21 cellular contexts compared by ENCODE assay signal in genomic region chr18:54641734-54642133, GRCh38. TPM values are rescaled to one million over a fixed set of nuclear protein-coding genes. Genes with fewer than 3 reads are reported as not detected.
DNase-seq lines count a peak whose midpoint lies in the region; ATAC-seq, FAIRE-seq and TF ChIP-seq lines count a peak whose summit lies in the region.
"Had no signal": no experiment of that assay in that cellular context is flagged by ENCODE, and none has a peak within 500 bp of the region (broad histone marks: within the 10 kb centered on the region; RNA-seq: fewer than 3 reads in every experiment).

No MANE protein-coding gene starts in this region.

- TF ChIP-seq CTCF in mammary epithelial cell (conservative IDR thresholded peaks at IDR 0.05 in 1 of 2, IDR thresholded peaks at IDR 0.05 in 1 of 2; ENCODE audit: extremely low read depth in 1 of 2, insufficient read depth in 1 of 2, low read depth in 1 of 2, low read length in 2 of 2): no peak
- TF ChIP-seq CTCF in epithelial cell of esophagus (IDR thresholded peaks at IDR 0.05; ENCODE audit: insufficient read depth, low read depth, low read length, missing control alignments): no peak

- no peaks in the 10 kb centered on the region for H3K36me3 Mint-ChIP-seq in activated naive CD8-positive, alpha-beta T cell treated with anti-CD3 and anti-CD28 coated beads, Interleukin-2, amount 50 U/mL, for 24 hours (ENCODE audit: low read depth)
- peaks cover 2% of the 10 kb centered on the region for H3K36me3 Mint-ChIP-seq in activated naive CD8-positive, alpha-beta T cell treated with anti-CD3 and anti-CD28 coated beads for 36 hours
- H3K36me3 Mint-ChIP-seq: CD4-positive, CD25-positive, alpha-beta regulatory T cell; CD8-positive, alpha-beta memory T cell had no signal

- no peak overlapping the region for H3K27ac ChIP-seq in mammary epithelial cell (ENCODE audit: insufficient read depth, low read depth, low read length)

- H3K79me2 ChIP-seq in mammary epithelial cell (ENCODE audit: insufficient read depth, low read length): no peaks in the 10 kb centered on the region

- H3K9me3 Mint-ChIP-seq in activated naive CD8-positive, alpha-beta T cell treated with anti-CD3 and anti-CD28 coated beads, Interleukin-2, amount 50 U/mL, for 24 hours: no peaks in the 10 kb centered on the region
- no peaks in the 10 kb centered on the region for H3K9me3 Mint-ChIP-seq in activated naive CD8-positive, alpha-beta T cell treated with anti-CD3 and anti-CD28 coated beads for 36 hours
- H3K9me3 Mint-ChIP-seq: CD8-positive, alpha-beta memory T cell; GM23338 had no signal

- dilution Hi-C loops in mammary epithelial cell (cut with HindIII; ENCODE audit: low sequenced_read_pairs): no loop called here

- no peak for FAIRE-seq in GM19239 (lab: Jason Lieb, UNC)
- FAIRE-seq: A204.1, G401.6, GM12891, H54 had no signal

- no peak overlapping the region for H3K9ac ChIP-seq in mammary epithelial cell (ENCODE audit: insufficient read depth, low read length)

- peaks cover 7% of the 10 kb centered on the region for H3K27me3 Mint-ChIP-seq in activated naive CD8-positive, alpha-beta T cell treated with anti-CD3 and anti-CD28 coated beads, Interleukin-2, amount 50 U/mL, for 24 hours
- peaks cover 15% of the 10 kb centered on the region for H3K27me3 Mint-ChIP-seq in activated naive CD8-positive, alpha-beta T cell treated with anti-CD3 and anti-CD28 coated beads for 36 hours
- H3K27me3 Mint-ChIP-seq: CD4-positive, CD25-positive, alpha-beta regulatory T cell had no signal

- no TSS peak for BruUV-seq in mammary epithelial cell (replicated peaks; lab: Mats Ljungman, UMichigan)

- ATAC-seq in activated naive CD8-positive, alpha-beta T cell treated with anti-CD3 and anti-CD28 coated beads, Interleukin-2, amount 50 U/mL, for 24 hours: peak; percentile 40
- ATAC-seq: GM23338 had no signal

- no peaks in the 10 kb centered on the region for H3K9me3 ChIP-seq in mammary epithelial cell (replicated peaks; ENCODE audit: insufficient read depth, low read length)
- H3K9me3 ChIP-seq: BE2C had no signal

- H3K4me3 ChIP-seq in mammary epithelial cell (replicated peaks in 1 of 3; ENCODE audit: insufficient read depth in 1 of 3, low read depth in 2 of 3, low read length in 3 of 3) (no peak overlapping the region), epithelial cell of esophagus (ENCODE audit: low read length) (no peak overlapping the region)
- H3K4me3 ChIP-seq: GM23338 had no signal

- no peaks in the 10 kb centered on the region for H3K36me3 ChIP-seq in mammary epithelial cell (ENCODE audit: insufficient read depth, low read length)
- H3K36me3 ChIP-seq: BE2C had no signal

- peaks cover 4% of the 10 kb centered on the region for H3K4me1 Mint-ChIP-seq in activated naive CD8-positive, alpha-beta T cell treated with anti-CD3 and anti-CD28 coated beads, Interleukin-2, amount 50 U/mL, for 24 hours
- peaks cover 3% of the 10 kb centered on the region for H3K4me1 Mint-ChIP-seq in activated naive CD8-positive, alpha-beta T cell treated with anti-CD3 and anti-CD28 coated beads for 36 hours
- H3K4me1 Mint-ChIP-seq: CD4-positive, CD25-positive, alpha-beta regulatory T cell; CD8-positive, alpha-beta memory T cell; GM23338 had no signal

- no peak overlapping the region for H3K27ac Mint-ChIP-seq in activated naive CD8-positive, alpha-beta T cell treated with anti-CD3 and anti-CD28 coated beads, Interleukin-2, amount 50 U/mL, for 24 hours
- H3K27ac Mint-ChIP-seq in activated naive CD8-positive, alpha-beta T cell treated with anti-CD3 and anti-CD28 coated beads for 36 hours: no peak overlapping the region
- H3K27ac Mint-ChIP-seq: CD4-positive, CD25-positive, alpha-beta regulatory T cell; CD8-positive, alpha-beta memory T cell; GM23338 had no signal

- no peak overlapping the region for H3K4me2 ChIP-seq in mammary epithelial cell (ENCODE audit: insufficient read depth, low read depth, low read length)
- H3K4me2 ChIP-seq: GM23338 had no signal

- H3K4me3 Mint-ChIP-seq in activated naive CD8-positive, alpha-beta T cell treated with anti-CD3 and anti-CD28 coated beads, Interleukin-2, amount 50 U/mL, for 24 hours: no peak overlapping the region
- H3K4me3 Mint-ChIP-seq in activated naive CD8-positive, alpha-beta T cell treated with anti-CD3 and anti-CD28 coated beads for 36 hours: no peak overlapping the region
- H3K4me3 Mint-ChIP-seq: CD4-positive, CD25-positive, alpha-beta regulatory T cell; CD8-positive, alpha-beta memory T cell; GM23338 had no signal

- 20% methylated on average over 1 of the region's 1 CpG for WGBS in mammary epithelial cell (ENCODE audit: low coverage, missing lambda C conversion rate)

- H3K27me3 ChIP-seq in mammary epithelial cell (ENCODE audit: insufficient read depth, low read length): peaks cover 12% of the 10 kb centered on the region
- H3K27me3 ChIP-seq: BE2C had no signal

- H2AFZ ChIP-seq in mammary epithelial cell (ENCODE audit: low read depth, low read length): no peak overlapping the region
- H2AFZ ChIP-seq: GM23338 had no signal

- DNase-seq in activated naive CD8-positive, alpha-beta T cell treated with anti-CD3 and anti-CD28 coated beads, Interleukin-2, amount 50 U/mL, for 24 hours: no peak
- DNase-seq in activated naive CD8-positive, alpha-beta T cell treated with anti-CD3 and anti-CD28 coated beads for 36 hours: no peak
- DNase-seq in mammary epithelial cell: peak; percentile 8
- DNase-seq in epithelial cell of esophagus (ENCODE audit: low read depth): peak; percentile 26
- no peak for DNase-seq in DMS53 treated with DMSO at 0.1 percent for 48 hours (lab: John Stamatoyannopoulos, UW; ENCODE audit: unreplicated experiment)
- DNase-seq in GM19239 (ENCODE audit: insufficient read length, low spot score): no peak
- DNase-seq: ACHN; BE2C; C1 segment of cervical spinal cord; CD4-positive, CD25-positive, alpha-beta regulatory T cell; CD8-positive, alpha-beta memory T cell; COR-L47; DMS 273 treated with DMSO at 0.1 percent for 48 hours; DMS53; HCEC 1CT had no signal

- in situ Hi-C loops in mammary epithelial cell (cut with MboI; ENCODE audit: low sequenced_read_pairs in 2 of 2): loop anchor here (10.0 to 25.0 kb wide), 2 partner anchors 179 to 187 kb away; no protein-coding TSS in a partner anchor

- intact Hi-C loops in mammary epithelial cell (cut with micrococcal nuclease): no loop called here

- peaks cover 3% of the 10 kb centered on the region for H3K4me1 ChIP-seq in mammary epithelial cell (ENCODE audit: insufficient read depth, low read length)
- H3K4me1 ChIP-seq: BE2C had no signal

- CTCF ChIA-PET in mammary epithelial cell (lab: Charles Lee; ENCODE audit: low non-redundant PET): no interaction called here

- no peaks in the 10 kb centered on the region for H4K20me1 ChIP-seq in mammary epithelial cell (ENCODE audit: insufficient read depth, low read length)

RNA-seq across cellular contexts. Expression of gene DYNAP, which starts 50.7 kb away (rescaled TPM):
- not detected for total RNA-seq in activated naive CD8-positive, alpha-beta T cell treated with anti-CD3 and anti-CD28 coated beads for 36 hours
- not detected for total RNA-seq in mammary epithelial cell
- polyA plus RNA-seq in mammary epithelial cell: not detected
- polyA minus RNA-seq in mammary epithelial cell: not detected
- total RNA-seq: CD4-positive, CD25-positive, alpha-beta regulatory T cell; CD8-positive, alpha-beta memory T cell; HT-29 had no signal
- polyA plus RNA-seq: CD4-positive, CD25-positive, alpha-beta regulatory T cell; CD8-positive, alpha-beta memory T cell had no signal

Comparison
In these comparisons a context has a peak if more than half of its experiments do, and no peak if none do; other contexts are left out.
1. DNase-seq: peak in mammary epithelial cell (single experiment) and epithelial cell of esophagus (single experiment); none in activated naive CD8-positive, alpha-beta T cell treated with anti-CD3 and anti-CD28 coated beads, Interleukin-2, amount 50 U/mL, for 24 hours (single experiment), activated naive CD8-positive, alpha-beta T cell treated with anti-CD3 and anti-CD28 coated beads for 36 hours (single experiment), DMS53 treated with DMSO at 0.1 percent for 48 hours (single experiment) and GM19239 (single experiment).